ENCODE assay signal across 8 cellular contexts in the genomic region with DNA sequence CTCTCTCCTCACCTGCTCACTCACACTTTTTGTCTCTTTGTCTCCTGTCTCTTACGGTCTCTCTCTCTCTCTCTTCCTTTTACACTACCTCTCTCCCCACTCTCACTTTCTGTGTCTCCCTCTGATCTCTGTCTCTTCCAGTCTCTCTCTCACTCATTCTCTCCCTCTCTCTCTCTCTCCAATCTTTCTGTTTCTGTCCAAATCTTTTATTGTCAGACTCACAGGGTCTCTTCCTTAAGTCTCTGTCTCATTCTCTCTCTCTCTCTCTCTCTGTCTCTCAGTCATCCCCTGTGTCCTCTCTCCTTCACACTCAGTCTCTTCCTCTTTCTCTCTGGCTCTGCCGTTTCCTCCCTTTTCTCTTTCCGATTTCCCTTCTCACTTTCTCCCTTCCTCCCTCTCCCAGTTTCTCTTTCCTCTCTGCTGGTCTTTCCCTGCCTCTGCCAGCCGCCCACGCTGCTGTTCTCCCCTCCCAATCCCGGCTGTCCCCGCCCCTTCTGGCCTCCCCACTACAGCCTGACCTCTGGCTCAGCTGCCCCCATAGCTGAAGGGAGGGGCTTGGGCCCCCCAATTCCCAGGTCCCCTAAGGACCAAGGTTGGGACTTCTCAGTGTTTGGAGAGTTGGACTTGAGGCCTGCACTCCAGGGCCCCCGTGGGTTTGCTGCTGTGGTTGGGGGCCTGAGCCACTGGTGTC. TPM values are rescaled to one million over a fixed set of nuclear protein-coding genes. Genes with fewer than 3 reads are reported as not detected.
DNase-seq lines count a peak whose midpoint lies in the region; ATAC-seq and TF ChIP-seq lines count a peak whose summit lies in the region.

Gene PLEKHA4 (minus strand): TSS at position 422 of the 691 bp plus-strand sequence. CDS start 997 bp downstream, outside the sequence.

- no peaks in the 10 kb centered on the region for H3K27me3 Mint-ChIP-seq in progenitor cell of endocrine pancreas

- H2AFZ ChIP-seq in SK-N-SH (ENCODE audit: low read depth) = peak within 1 kb of the TSS; percentile 89

- H3K9me2 ChIP-seq in SK-N-SH = no peaks in the 10 kb centered on the region

- no peak for TF ChIP-seq CTCF in SK-N-SH (IDR thresholded peaks at IDR 0.05)
- no peak for TF ChIP-seq CTCF in progenitor cell of endocrine pancreas (IDR thresholded peaks at IDR 0.05; ENCODE audit: unreplicated experiment)

- H3K27me3 ChIP-seq in SK-N-SH (ENCODE audit: insufficient read depth) = no peaks in the 10 kb centered on the region

- peaks cover 11% of the 10 kb centered on the region for H3K79me2 ChIP-seq in SK-N-SH (ENCODE audit: insufficient read depth)

- H3K4me2 ChIP-seq in SK-N-SH = peak within 1 kb of the TSS; percentile 68

- peak within 1 kb of the TSS; percentile 2 to 50 for H3K4me3 ChIP-seq in SK-N-SH (ENCODE audit: low read depth in 2 of 2, low read length in 1 of 2)

- ATAC-seq in Right ventricle myocardium superior (ENCODE audit: poor library complexity) = peak; percentile 30
- ATAC-seq in HG02981 (IDR thresholded peaks at IDR 0.05; ENCODE audit: unreplicated experiment) = no peak
- ATAC-seq in HG03175 (IDR thresholded peaks at IDR 0.05; ENCODE audit: unreplicated experiment) = no peak

- peak within 1 kb of the TSS; percentile 47 for H3K4me3 Mint-ChIP-seq in progenitor cell of endocrine pancreas (ENCODE audit: low read depth)

- intact Hi-C loops in Right ventricle myocardium superior (cut with DNase I) = no loop called here

- peak within 1 kb of the TSS; percentile 84 for H3K27ac Mint-ChIP-seq in progenitor cell of endocrine pancreas

- CTCF ChIA-PET in SK-N-SH (lab: Yijun Ruan, JAX) = interaction anchor here (1.0 to 1.3 kb wide), 2 partner anchors 15 to 26 kb away, joined by 3 to 6 read pairs; no protein-coding TSS in a partner anchor

- peak within 1 kb of the TSS; percentile 64 for H3K9ac ChIP-seq in SK-N-SH

- WGBS in SK-N-SH (ENCODE audit: low lambda C conversion rate) = 18% methylated on average over 8 of the region's 8 CpGs

- TF ChIP-seq RAD21 in SK-N-SH (IDR thresholded peaks at IDR 0.05; ENCODE audit: low read length) = no peak

- no peaks in the 10 kb centered on the region for H3K9me3 Mint-ChIP-seq in progenitor cell of endocrine pancreas (ENCODE audit: low read depth)

- peaks cover 2% of the 10 kb centered on the region for H3F3A ChIP-seq in SK-N-SH (replicated peaks; ENCODE audit: insufficient read depth)

- no peak for TF ChIP-seq EP300 in SK-N-SH (IDR thresholded peaks at IDR 0.05; ENCODE audit: borderline replicate concordance in 1 of 2, low read depth in 1 of 2, low read length in 1 of 2)

- peaks cover 3 to 26% of the 10 kb centered on the region in 2 experiments; a peak in 2 of 4 replicates for H3K4me1 ChIP-seq in SK-N-SH (ENCODE audit: control insufficient read depth in 1 of 2, insufficient read depth in 2 of 2, low read depth in 1 of 2, low read length in 1 of 2)

- DNase-seq in EL = peak; percentile 74
- peak; percentile 63 for DNase-seq in SK-N-SH
- DNase-seq in Right ventricle myocardium superior = peak; percentile 88
- no peak for DNase-seq in progenitor cell of endocrine pancreas (ENCODE audit: low spot score, unreplicated experiment)
- DNase-seq in activated CD4-positive, alpha-beta T cell treated with anti-CD3 and anti-CD28 coated beads for 4 hours = no peak
- DNase-seq in NCI-H226 = no peak

- peaks cover 21% of the 10 kb centered on the region for H3K4me1 Mint-ChIP-seq in progenitor cell of endocrine pancreas (ENCODE audit: low read depth)

- H4K20me1 ChIP-seq in SK-N-SH (ENCODE audit: insufficient read depth) = peaks cover 3% of the 10 kb centered on the region

- H3K9me3 ChIP-seq in SK-N-SH = no peaks in the 10 kb centered on the region

- POLR2A ChIA-PET in SK-N-SH (lab: Yijun Ruan, JAX) = interaction anchor here (0.6 kb wide), 1 partner anchor 125 kb away, joined by 3 read pairs; the partner anchor contains the start of gene RUVBL2

- peaks cover under 1 to 3% of the 10 kb centered on the region in 2 experiments for H3K36me3 ChIP-seq in SK-N-SH (replicated peaks in 1 of 2; ENCODE audit: control insufficient read depth in 1 of 2, insufficient read depth in 2 of 2, low read length in 1 of 2)

- H3K27ac ChIP-seq in SK-N-SH (ENCODE audit: low read depth in 2 of 2, low read length in 1 of 2) = peak within 1 kb of the TSS; percentile 45 to 61

- peaks cover 4% of the 10 kb centered on the region for H3K36me3 Mint-ChIP-seq in progenitor cell of endocrine pancreas (ENCODE audit: insufficient read depth)

TF ChIP-seq in SK-N-SH, 30 proteins besides CTCF, POLR2A, EP300 and RAD21:
- TF ChIP-seq SIN3A (IDR thresholded peaks at IDR 0.05; ENCODE audit: borderline replicate concordance, low read depth, low read length) (no peak), TAF1 (IDR thresholded peaks at IDR 0.05; ENCODE audit: borderline replicate concordance, low read depth, low read length) (peak; percentile 44), POLR2AphosphoS5 (IDR thresholded peaks at IDR 0.05; ENCODE audit: low read depth, low read length) (peak; percentile 47; the same call in 1 of the 2 replicates)

RNA-seq across cellular contexts. Expression of gene PLEKHA4, which starts in this region (rescaled TPM):
- 4.7 and 5.6 TPM in 2 replicates for polyA plus RNA-seq in SK-N-SH (2012; rRNA removed)
- 2.6 and 3.4 TPM in 2 replicates for polyA plus RNA-seq in SK-N-SH (2012; cell fraction: cytosol; rRNA removed)
- 9.9 and 18.4 TPM in 2 replicates for polyA plus RNA-seq in SK-N-SH (2012; cell fraction: nucleus; rRNA removed)
- total RNA-seq in Right ventricle myocardium superior = 17.7 TPM
- 8.5 and 11.7 TPM in 2 replicates for total RNA-seq in progenitor cell of endocrine pancreas

Comparison
In these comparisons a context has a peak if more than half of its experiments do, and no peak if none do; other contexts are left out.
1. DNase-seq: peak in EL (single experiment), SK-N-SH (single experiment) and Right ventricle myocardium superior (single experiment); none in progenitor cell of endocrine pancreas (single experiment), activated CD4-positive, alpha-beta T cell treated with anti-CD3 and anti-CD28 coated beads for 4 hours (0 of 2) and NCI-H226 (single experiment).